1 cellular context compared by ENCODE assay signal in the genomic region with DNA sequence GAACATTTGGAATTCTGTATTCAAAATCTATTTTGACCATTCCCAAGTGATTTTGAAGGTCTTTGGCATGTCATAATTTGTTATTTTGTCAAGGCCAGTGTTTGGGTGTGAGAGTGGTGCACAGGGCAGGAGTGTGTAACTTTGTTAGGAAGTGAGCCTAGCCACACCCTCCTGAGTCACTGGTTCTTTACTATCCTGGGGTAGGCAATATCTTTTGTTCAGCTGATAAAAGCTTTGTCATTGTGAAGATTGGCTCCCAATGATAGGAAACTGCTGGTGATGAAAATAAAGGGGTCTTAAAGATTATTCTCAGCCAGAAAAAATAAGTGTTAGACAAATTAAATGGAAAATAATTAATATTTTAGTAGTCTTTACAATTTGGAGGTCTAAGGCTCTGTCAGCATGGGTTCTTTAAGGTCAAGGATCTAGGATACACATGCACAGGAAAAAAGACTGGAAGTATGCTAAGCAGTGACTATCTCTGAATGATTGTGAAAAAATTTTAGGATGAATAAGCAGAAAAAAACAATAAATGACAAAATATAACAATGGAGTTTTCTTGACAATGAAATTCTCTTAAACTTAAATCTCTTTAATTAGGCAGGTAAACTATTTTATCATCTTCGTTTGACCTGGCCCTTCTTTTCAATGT.
TF ChIP-seq lines count a peak whose summit lies in the region.

No MANE protein-coding gene starts in this region.

TF ChIP-seq in K562, 482 proteins besides CTCF, POLR2A, EP300 and RAD21 (continues in another document):
- TF ChIP-seq C11orf30 (IDR thresholded peaks at IDR 0.05; ENCODE audit: low read depth) (peak; percentile 70), SIRT6 (IDR thresholded peaks at IDR 0.05; ENCODE audit: low read depth, low read length) (no peak), MAFK (IDR thresholded peaks at IDR 0.05; ENCODE audit: low read length) (peak; percentile 52; the same call in 1 of the 2 replicates), GATA2 (CRISPR knock-in tag; IDR thresholded peaks at IDR 0.05) (no peak), ZNF707 (CRISPR knock-in tag; conservative IDR thresholded peaks at IDR 0.05) (no peak), ZBTB8A (IDR thresholded peaks at IDR 0.05; ENCODE audit: partially characterized antibody) (no peak), SMARCE1 (IDR thresholded peaks at IDR 0.05) (0 out of 2 replicates have a peak, but pooled peaks have one; percentile 31), ZNF217 (CRISPR knock-in tag; IDR thresholded peaks at IDR 0.05) (no peak), BDP1 (IDR thresholded peaks at IDR 0.05; ENCODE audit: insufficient read depth, insufficient read length) (no peak), POLR2G (IDR thresholded peaks at IDR 0.05; ENCODE audit: low read depth, low read length) (no peak), GTF2E2 (tag; IDR thresholded peaks at IDR 0.05) (no peak), ZNF589 (CRISPR knock-in tag; IDR thresholded peaks at IDR 0.05; ENCODE audit: low read depth) (no peak), ARID1B (IDR thresholded peaks at IDR 0.05) (peak; percentile 71), MYBL2 (IDR thresholded peaks at IDR 0.05; ENCODE audit: low read depth) (no peak), MYBL2 (CRISPR knock-in tag; IDR thresholded peaks at IDR 0.05; ENCODE audit: borderline replicate concordance) (no peak), TEAD1 (CRISPR knock-in tag; IDR thresholded peaks at IDR 0.05) (no peak), SAP30 (IDR thresholded peaks at IDR 0.05; ENCODE audit: borderline replicate concordance, insufficient read depth, low read depth, low read length, poor library complexity, severe bottlenecking) (no peak), KLF1 (tag; IDR thresholded peaks at IDR 0.05) (no peak), DACH1 (IDR thresholded peaks at IDR 0.05; ENCODE audit: partially characterized antibody) (no peak), CEBPB (tag; IDR thresholded peaks at IDR 0.05) (no peak), KHSRP (IDR thresholded peaks at IDR 0.05) (no peak), MEIS2 (IDR thresholded peaks at IDR 0.05; ENCODE audit: partially characterized antibody) (peak; percentile 21), JUND (IDR thresholded peaks at IDR 0.05; ENCODE audit: borderline replicate concordance, low read depth, low read length) (peak; percentile 80), JUND (tag; IDR thresholded peaks at IDR 0.05; ENCODE audit: borderline replicate concordance, low read depth, low read length) (peak; percentile 68; the same call in 1 of the 3 replicates), CTBP1 (IDR thresholded peaks at IDR 0.05; ENCODE audit: borderline replicate concordance) (no peak), BHLHE40 (IDR thresholded peaks at IDR 0.05; ENCODE audit: low read length) (no peak), NONO (IDR thresholded peaks at IDR 0.05; ENCODE audit: low read depth in 2 of 2, low read length in 1 of 2) (no peak), EP400 (IDR thresholded peaks at IDR 0.05) (0 out of 2 replicates have a peak, but pooled peaks have one; percentile 15), POLR2AphosphoS2 (IDR thresholded peaks at IDR 0.05; ENCODE audit: low read length) (no peak), STAT5B (CRISPR knock-in tag; IDR thresholded peaks at IDR 0.05) (no peak), ZNF316 (IDR thresholded peaks at IDR 0.05) (peak; percentile 71), PTBP1 (IDR thresholded peaks at IDR 0.05; ENCODE audit: low read depth, low read length) (no peak), ZNF23 (CRISPR knock-in tag; IDR thresholded peaks at IDR 0.05) (no peak), SPI1 (IDR thresholded peaks at IDR 0.05; ENCODE audit: borderline replicate concordance, low read depth, low read length) (no peak), TAF9B (IDR thresholded peaks at IDR 0.05; ENCODE audit: partially characterized antibody) (peak; percentile 39), GABPA (tag; conservative IDR thresholded peaks at IDR 0.05; ENCODE audit: low read depth) (no peak), MTA2 (IDR thresholded peaks at IDR 0.05; ENCODE audit: low read depth) (no peak)
- TF ChIP-seq, protein P1, sequence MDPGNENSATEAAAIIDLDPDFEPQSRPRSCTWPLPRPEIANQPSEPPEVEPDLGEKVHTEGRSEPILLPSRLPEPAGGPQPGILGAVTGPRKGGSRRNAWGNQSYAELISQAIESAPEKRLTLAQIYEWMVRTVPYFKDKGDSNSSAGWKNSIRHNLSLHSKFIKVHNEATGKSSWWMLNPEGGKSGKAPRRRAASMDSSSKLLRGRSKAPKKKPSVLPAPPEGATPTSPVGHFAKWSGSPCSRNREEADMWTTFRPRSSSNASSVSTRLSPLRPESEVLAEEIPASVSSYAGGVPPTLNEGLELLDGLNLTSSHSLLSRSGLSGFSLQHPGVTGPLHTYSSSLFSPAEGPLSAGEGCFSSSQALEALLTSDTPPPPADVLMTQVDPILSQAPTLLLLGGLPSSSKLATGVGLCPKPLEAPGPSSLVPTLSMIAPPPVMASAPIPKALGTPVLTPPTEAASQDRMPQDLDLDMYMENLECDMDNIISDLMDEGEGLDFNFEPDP (CRISPR knock-in tag; IDR thresholded peaks at IDR 0.05): no peak
- TF ChIP-seq, protein P2, sequence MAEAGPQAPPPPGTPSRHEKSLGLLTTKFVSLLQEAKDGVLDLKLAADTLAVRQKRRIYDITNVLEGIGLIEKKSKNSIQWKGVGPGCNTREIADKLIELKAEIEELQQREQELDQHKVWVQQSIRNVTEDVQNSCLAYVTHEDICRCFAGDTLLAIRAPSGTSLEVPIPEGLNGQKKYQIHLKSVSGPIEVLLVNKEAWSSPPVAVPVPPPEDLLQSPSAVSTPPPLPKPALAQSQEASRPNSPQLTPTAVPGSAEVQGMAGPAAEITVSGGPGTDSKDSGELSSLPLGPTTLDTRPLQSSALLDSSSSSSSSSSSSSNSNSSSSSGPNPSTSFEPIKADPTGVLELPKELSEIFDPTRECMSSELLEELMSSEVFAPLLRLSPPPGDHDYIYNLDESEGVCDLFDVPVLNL (CRISPR knock-in tag; IDR thresholded peaks at IDR 0.05; ENCODE audit: low read depth): no peak
- TF ChIP-seq, protein P3, sequence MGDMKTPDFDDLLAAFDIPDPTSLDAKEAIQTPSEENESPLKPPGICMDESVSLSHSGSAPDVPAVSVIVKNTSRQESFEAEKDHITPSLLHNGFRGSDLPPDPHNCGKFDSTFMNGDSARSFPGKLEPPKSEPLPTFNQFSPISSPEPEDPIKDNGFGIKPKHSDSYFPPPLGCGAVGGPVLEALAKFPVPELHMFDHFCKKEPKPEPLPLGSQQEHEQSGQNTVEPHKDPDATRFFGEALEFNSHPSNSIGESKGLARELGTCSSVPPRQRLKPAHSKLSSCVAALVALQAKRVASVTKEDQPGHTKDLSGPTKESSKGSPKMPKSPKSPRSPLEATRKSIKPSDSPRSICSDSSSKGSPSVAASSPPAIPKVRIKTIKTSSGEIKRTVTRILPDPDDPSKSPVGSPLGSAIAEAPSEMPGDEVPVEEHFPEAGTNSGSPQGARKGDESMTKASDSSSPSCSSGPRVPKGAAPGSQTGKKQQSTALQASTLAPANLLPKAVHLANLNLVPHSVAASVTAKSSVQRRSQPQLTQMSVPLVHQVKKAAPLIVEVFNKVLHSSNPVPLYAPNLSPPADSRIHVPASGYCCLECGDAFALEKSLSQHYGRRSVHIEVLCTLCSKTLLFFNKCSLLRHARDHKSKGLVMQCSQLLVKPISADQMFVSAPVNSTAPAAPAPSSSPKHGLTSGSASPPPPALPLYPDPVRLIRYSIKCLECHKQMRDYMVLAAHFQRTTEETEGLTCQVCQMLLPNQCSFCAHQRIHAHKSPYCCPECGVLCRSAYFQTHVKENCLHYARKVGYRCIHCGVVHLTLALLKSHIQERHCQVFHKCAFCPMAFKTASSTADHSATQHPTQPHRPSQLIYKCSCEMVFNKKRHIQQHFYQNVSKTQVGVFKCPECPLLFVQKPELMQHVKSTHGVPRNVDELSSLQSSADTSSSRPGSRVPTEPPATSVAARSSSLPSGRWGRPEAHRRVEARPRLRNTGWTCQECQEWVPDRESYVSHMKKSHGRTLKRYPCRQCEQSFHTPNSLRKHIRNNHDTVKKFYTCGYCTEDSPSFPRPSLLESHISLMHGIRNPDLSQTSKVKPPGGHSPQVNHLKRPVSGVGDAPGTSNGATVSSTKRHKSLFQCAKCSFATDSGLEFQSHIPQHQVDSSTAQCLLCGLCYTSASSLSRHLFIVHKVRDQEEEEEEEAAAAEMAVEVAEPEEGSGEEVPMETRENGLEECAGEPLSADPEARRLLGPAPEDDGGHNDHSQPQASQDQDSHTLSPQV (IDR thresholded peaks at IDR 0.05): 0 out of 2 replicates have a peak, but pooled peaks have one; percentile 31
- TF ChIP-seq, protein P4, sequence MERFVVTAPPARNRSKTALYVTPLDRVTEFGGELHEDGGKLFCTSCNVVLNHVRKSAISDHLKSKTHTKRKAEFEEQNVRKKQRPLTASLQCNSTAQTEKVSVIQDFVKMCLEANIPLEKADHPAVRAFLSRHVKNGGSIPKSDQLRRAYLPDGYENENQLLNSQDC (CRISPR knock-in tag; IDR thresholded peaks at IDR 0.05): no peak
- TF ChIP-seq, protein P5, sequence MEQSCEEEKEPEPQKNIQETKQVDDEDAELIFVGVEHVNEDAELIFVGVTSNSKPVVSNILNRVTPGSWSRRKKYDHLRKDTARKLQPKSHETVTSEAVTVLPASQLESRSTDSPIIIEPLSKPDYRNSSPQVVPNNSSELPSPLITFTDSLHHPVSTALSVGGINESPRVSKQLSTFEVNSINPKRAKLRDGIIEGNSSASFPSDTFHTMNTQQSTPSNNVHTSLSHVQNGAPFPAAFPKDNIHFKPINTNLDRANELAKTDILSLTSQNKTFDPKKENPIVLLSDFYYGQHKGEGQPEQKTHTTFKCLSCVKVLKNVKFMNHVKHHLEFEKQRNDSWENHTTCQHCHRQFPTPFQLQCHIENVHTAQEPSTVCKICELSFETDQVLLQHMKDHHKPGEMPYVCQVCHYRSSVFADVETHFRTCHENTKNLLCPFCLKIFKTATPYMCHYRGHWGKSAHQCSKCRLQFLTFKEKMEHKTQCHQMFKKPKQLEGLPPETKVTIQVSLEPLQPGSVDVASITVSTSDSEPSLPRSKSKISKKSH (CRISPR knock-in tag; IDR thresholded peaks at IDR 0.05): no peak
- TF ChIP-seq, protein P6, sequence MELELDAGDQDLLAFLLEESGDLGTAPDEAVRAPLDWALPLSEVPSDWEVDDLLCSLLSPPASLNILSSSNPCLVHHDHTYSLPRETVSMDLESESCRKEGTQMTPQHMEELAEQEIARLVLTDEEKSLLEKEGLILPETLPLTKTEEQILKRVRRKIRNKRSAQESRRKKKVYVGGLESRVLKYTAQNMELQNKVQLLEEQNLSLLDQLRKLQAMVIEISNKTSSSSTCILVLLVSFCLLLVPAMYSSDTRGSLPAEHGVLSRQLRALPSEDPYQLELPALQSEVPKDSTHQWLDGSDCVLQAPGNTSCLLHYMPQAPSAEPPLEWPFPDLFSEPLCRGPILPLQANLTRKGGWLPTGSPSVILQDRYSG (tag; conservative IDR thresholded peaks at IDR 0.05; ENCODE audit: low read depth): no peak
- TF ChIP-seq, protein P7, sequence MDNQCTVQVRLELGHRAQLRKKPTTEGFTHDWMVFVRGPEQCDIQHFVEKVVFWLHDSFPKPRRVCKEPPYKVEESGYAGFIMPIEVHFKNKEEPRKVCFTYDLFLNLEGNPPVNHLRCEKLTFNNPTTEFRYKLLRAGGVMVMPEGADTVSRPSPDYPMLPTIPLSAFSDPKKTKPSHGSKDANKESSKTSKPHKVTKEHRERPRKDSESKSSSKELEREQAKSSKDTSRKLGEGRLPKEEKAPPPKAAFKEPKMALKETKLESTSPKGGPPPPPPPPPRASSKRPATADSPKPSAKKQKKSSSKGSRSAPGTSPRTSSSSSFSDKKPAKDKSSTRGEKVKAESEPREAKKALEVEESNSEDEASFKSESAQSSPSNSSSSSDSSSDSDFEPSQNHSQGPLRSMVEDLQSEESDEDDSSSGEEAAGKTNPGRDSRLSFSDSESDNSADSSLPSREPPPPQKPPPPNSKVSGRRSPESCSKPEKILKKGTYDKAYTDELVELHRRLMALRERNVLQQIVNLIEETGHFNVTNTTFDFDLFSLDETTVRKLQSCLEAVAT (IDR thresholded peaks at IDR 0.05): no peak
- TF ChIP-seq, protein P8, sequence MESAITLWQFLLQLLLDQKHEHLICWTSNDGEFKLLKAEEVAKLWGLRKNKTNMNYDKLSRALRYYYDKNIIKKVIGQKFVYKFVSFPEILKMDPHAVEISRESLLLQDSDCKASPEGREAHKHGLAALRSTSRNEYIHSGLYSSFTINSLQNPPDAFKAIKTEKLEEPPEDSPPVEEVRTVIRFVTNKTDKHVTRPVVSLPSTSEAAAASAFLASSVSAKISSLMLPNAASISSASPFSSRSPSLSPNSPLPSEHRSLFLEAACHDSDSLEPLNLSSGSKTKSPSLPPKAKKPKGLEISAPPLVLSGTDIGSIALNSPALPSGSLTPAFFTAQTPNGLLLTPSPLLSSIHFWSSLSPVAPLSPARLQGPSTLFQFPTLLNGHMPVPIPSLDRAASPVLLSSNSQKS (CRISPR knock-in tag; IDR thresholded peaks at IDR 0.05): no peak
- TF ChIP-seq, protein P9, sequence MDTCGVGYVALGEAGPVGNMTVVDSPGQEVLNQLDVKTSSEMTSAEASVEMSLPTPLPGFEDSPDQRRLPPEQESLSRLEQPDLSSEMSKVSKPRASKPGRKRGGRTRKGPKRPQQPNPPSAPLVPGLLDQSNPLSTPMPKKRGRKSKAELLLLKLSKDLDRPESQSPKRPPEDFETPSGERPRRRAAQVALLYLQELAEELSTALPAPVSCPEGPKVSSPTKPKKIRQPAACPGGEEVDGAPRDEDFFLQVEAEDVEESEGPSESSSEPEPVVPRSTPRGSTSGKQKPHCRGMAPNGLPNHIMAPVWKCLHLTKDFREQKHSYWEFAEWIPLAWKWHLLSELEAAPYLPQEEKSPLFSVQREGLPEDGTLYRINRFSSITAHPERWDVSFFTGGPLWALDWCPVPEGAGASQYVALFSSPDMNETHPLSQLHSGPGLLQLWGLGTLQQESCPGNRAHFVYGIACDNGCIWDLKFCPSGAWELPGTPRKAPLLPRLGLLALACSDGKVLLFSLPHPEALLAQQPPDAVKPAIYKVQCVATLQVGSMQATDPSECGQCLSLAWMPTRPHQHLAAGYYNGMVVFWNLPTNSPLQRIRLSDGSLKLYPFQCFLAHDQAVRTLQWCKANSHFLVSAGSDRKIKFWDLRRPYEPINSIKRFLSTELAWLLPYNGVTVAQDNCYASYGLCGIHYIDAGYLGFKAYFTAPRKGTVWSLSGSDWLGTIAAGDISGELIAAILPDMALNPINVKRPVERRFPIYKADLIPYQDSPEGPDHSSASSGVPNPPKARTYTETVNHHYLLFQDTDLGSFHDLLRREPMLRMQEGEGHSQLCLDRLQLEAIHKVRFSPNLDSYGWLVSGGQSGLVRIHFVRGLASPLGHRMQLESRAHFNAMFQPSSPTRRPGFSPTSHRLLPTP (IDR thresholded peaks at IDR 0.05; ENCODE audit: borderline replicate concordance, extremely low read depth, insufficient read length): no peak
